ENCODE assay signal across 1 cellular context in genomic region chr17:38450699-38451029, GRCh38.
TF ChIP-seq lines count a peak whose summit lies in the region.

No MANE protein-coding gene starts in this region.

TF ChIP-seq in GM23338, 12 proteins besides CTCF, POLR2A, EP300 and RAD21 (continued from another document):
- TF ChIP-seq ZNF462 (CRISPR knock-in tag; IDR thresholded peaks at IDR 0.05), result no peak
TF ChIP-seq in GM23338: peak in this region for 1.
